In genomic region chr3:61704807-61705206, GRCh38 we compare ENCODE assay signal across 23 cellular contexts.
DNase-seq lines count a peak whose midpoint lies in the region; ATAC-seq and TF ChIP-seq lines count a peak whose summit lies in the region.
"Had no signal": no experiment of that assay in that cellular context is flagged by ENCODE, and none has a peak within 500 bp of the region (broad histone marks: within the 10 kb centered on the region; RNA-seq: fewer than 3 reads in every experiment).

No MANE protein-coding gene starts in this region.

- H3F3A ChIP-seq in GM23338 (replicated peaks; ENCODE audit: low read depth), result peaks cover 3% of the 10 kb centered on the region; the same call in 1 of the 2 replicates

- peak overlapping the region; percentile 89 for H3K27ac Mint-ChIP-seq in GM23338
- H3K27ac Mint-ChIP-seq: activated CD4-positive, alpha-beta T cell treated with anti-CD3 and anti-CD28 coated beads, Interleukin-2, amount 10 ng/mL, durations not matched to agents 7 days and 5 days; naive thymus-derived CD8-positive, alpha-beta T cell had no signal

- H3K9me2 ChIP-seq in GM23338 (ENCODE audit: insufficient read depth) (no peaks in the 10 kb centered on the region), hepatocyte (replicated peaks; ENCODE audit: insufficient read depth) (no peaks in the 10 kb centered on the region)

- H3K4me1 ChIP-seq in GM23338 (ENCODE audit: insufficient read depth), result peaks cover 79% of the 10 kb centered on the region
- no peaks in the 10 kb centered on the region for H3K4me1 ChIP-seq in hepatocyte (ENCODE audit: insufficient read depth)
- H3K4me1 ChIP-seq in mesendoderm (ENCODE audit: control insufficient read depth, low read depth, low read length), result peaks cover 25% of the 10 kb centered on the region

- no peak overlapping the region for H3K9ac ChIP-seq in mesendoderm (ENCODE audit: low read length)

- 52% methylated on average over 2 of the region's 2 CpGs for WGBS in hepatocyte (ENCODE audit: low lambda C conversion rate, missing lambda C conversion rate)
- no CpG with 5 or more reads among the region's 2 CpGs for WGBS in mesendoderm (ENCODE audit: extremely low coverage, insufficient coverage, low lambda C conversion rate)

- H4K5ac ChIP-seq in mesendoderm (ENCODE audit: low read length), result no peak overlapping the region

- no peak overlapping the region for H2BK15ac ChIP-seq in mesendoderm (replicated peaks; ENCODE audit: low read depth)

- H2BK120ac ChIP-seq in mesendoderm (ENCODE audit: low read depth, low read length), result no peak overlapping the region

- H3K27ac ChIP-seq in GM23338 (ENCODE audit: low read depth) (peak overlapping the region; percentile 96), hepatocyte (no peak overlapping the region), mesendoderm (ENCODE audit: low read depth, low read length) (no peak overlapping the region)
- H3K27ac ChIP-seq: cardiac muscle cell, left ventricle myocardium inferior, testis, VCaP had no signal

- DNase-seq in GM23338 (ENCODE audit: low spot score) (no peak), NCI-H69 (lab: John Stamatoyannopoulos, UW) (peak; percentile 71), hepatocyte (ENCODE audit: low spot score) (no peak), mesendoderm (peak; percentile 83), Ammon's horn (ENCODE audit: low spot score) (no peak), NCI-H1092 (lab: John Stamatoyannopoulos, UW) (no peak)
- DNase-seq: activated CD4-positive, alpha-beta T cell treated with anti-CD3 and anti-CD28 coated beads, Interleukin-2, amount 10 ng/mL, durations not matched to agents 7 days and 5 days; activated naive CD4-positive, alpha-beta T cell; activated T-cell treated with anti-CD3 and anti-CD28 coated beads, Interleukin-2, amount 50 U/mL, for 48 hours; C1 segment of cervical spinal cord; left ventricle myocardium inferior; midbrain; naive thymus-derived CD8-positive, alpha-beta T cell; NCI-H1930; NCI-H2227 treated with DMSO at 0.1 percent for 48 hours; right cardiac atrium; SHP77; stimulated activated CD4-positive, alpha-beta T cell treated with anti-CD3 and anti-CD28 coated beads, Interleukin-4, amount 100 ng/mL, for 4 hours; stimulated activated naive CD4-positive, alpha-beta T cell; testis had no signal

- H3K79me2 ChIP-seq in GM23338 (replicated peaks; ENCODE audit: insufficient read depth) (peaks cover 93% of the 10 kb centered on the region), hepatocyte (peaks cover 36% of the 10 kb centered on the region), mesendoderm (ENCODE audit: control insufficient read depth, insufficient read depth, low read length) (peaks cover 80% of the 10 kb centered on the region)

- no peak overlapping the region for H2AK5ac ChIP-seq in mesendoderm (ENCODE audit: low read length)

- H2AFZ ChIP-seq in GM23338 (no peak overlapping the region), hepatocyte (no peak overlapping the region)

- ATAC-seq in GM23338 (peak; percentile 29), GM21447 (IDR thresholded peaks at IDR 0.05; ENCODE audit: unreplicated experiment) (no peak)
- ATAC-seq: naive thymus-derived CD8-positive, alpha-beta T cell; right cardiac atrium had no signal

- H2BK5ac ChIP-seq in mesendoderm (ENCODE audit: low read length), result no peak overlapping the region

- H3K4me2 ChIP-seq in GM23338 (peak overlapping the region; percentile 69), hepatocyte (peak overlapping the region; percentile 15), mesendoderm (ENCODE audit: low read length) (no peak overlapping the region)

- peaks cover 23% of the 10 kb centered on the region for H3K36me3 Mint-ChIP-seq in GM23338 (ENCODE audit: low read depth)
- H3K36me3 Mint-ChIP-seq: naive thymus-derived CD8-positive, alpha-beta T cell had no signal

- H3K4me1 Mint-ChIP-seq in GM23338, result peaks cover 82% of the 10 kb centered on the region
- H3K4me1 Mint-ChIP-seq: activated CD4-positive, alpha-beta T cell treated with anti-CD3 and anti-CD28 coated beads, Interleukin-2, amount 10 ng/mL, durations not matched to agents 7 days and 5 days; naive thymus-derived CD8-positive, alpha-beta T cell had no signal

- peak overlapping the region; percentile 18 for H3K4me3 ChIP-seq in GM23338
- no peak overlapping the region for H3K4me3 ChIP-seq in hepatocyte
- H3K4me3 ChIP-seq in mesendoderm (ENCODE audit: low read length), result no peak overlapping the region
- H3K4me3 ChIP-seq: cardiac muscle cell, left ventricle myocardium inferior, testis had no signal

- H4K20me1 ChIP-seq in GM23338 (replicated peaks; ENCODE audit: insufficient read depth), result no peaks in the 10 kb centered on the region; the same call in 1 of the 2 replicates
- H4K20me1 ChIP-seq in hepatocyte (ENCODE audit: insufficient read depth, poor library complexity, severe bottlenecking), result no peaks in the 10 kb centered on the region

- H3K27me3 ChIP-seq in GM23338 (ENCODE audit: insufficient read depth) (no peaks in the 10 kb centered on the region), hepatocyte (no peaks in the 10 kb centered on the region), mesendoderm (ENCODE audit: insufficient read depth, low read length, poor library complexity) (no peaks in the 10 kb centered on the region)
- H3K27me3 ChIP-seq: cardiac muscle cell, testis had no signal

- H3K9me3 ChIP-seq in hepatocyte (ENCODE audit: low read depth), result no peaks in the 10 kb centered on the region
- H3K9me3 ChIP-seq: testis had no signal

- peaks cover 10% of the 10 kb centered on the region; the same call in 2 of the 3 replicates for H3K9me3 Mint-ChIP-seq in GM23338
- H3K9me3 Mint-ChIP-seq: activated CD4-positive, alpha-beta T cell treated with anti-CD3 and anti-CD28 coated beads, Interleukin-2, amount 10 ng/mL, durations not matched to agents 7 days and 5 days had no signal

- peaks cover 17% of the 10 kb centered on the region for H3K79me1 ChIP-seq in mesendoderm (ENCODE audit: low read length)

- peaks cover 6% of the 10 kb centered on the region for H3K27me3 Mint-ChIP-seq in GM23338 (ENCODE audit: insufficient read depth, low read depth, poor library complexity)
- H3K27me3 Mint-ChIP-seq: activated CD4-positive, alpha-beta T cell treated with anti-CD3 and anti-CD28 coated beads, Interleukin-2, amount 10 ng/mL, durations not matched to agents 7 days and 5 days had no signal

- H3K56ac ChIP-seq in mesendoderm (ENCODE audit: low read length), result no peak overlapping the region

- H3K4me3 Mint-ChIP-seq in GM23338, result peak overlapping the region; percentile 38
- H3K4me3 Mint-ChIP-seq: activated CD4-positive, alpha-beta T cell treated with anti-CD3 and anti-CD28 coated beads, Interleukin-2, amount 10 ng/mL, durations not matched to agents 7 days and 5 days; naive thymus-derived CD8-positive, alpha-beta T cell had no signal

- H3K4ac ChIP-seq in mesendoderm (ENCODE audit: low read depth, low read length), result no peak overlapping the region

- H3K18ac ChIP-seq in mesendoderm (ENCODE audit: low read length), result no peak overlapping the region

- H3K36me3 ChIP-seq in GM23338 (ENCODE audit: insufficient read depth) (no peaks in the 10 kb centered on the region), hepatocyte (replicated peaks; ENCODE audit: insufficient read depth, low read depth) (no peaks in the 10 kb centered on the region), mesendoderm (ENCODE audit: control insufficient read depth, insufficient read depth, low read length) (no peaks in the 10 kb centered on the region)
- H3K36me3 ChIP-seq: cardiac muscle cell, left ventricle myocardium inferior had no signal

- no peak overlapping the region for H3K23ac ChIP-seq in mesendoderm (ENCODE audit: low read length)

- H4K8ac ChIP-seq in mesendoderm (ENCODE audit: low read depth, low read length), result no peak overlapping the region

- TF ChIP-seq CTCF in GM23338 (conservative IDR thresholded peaks at IDR 0.05; ENCODE audit: low read depth in 2 of 2) (no peak), hepatocyte (IDR thresholded peaks at IDR 0.05; ENCODE audit: poor library complexity) (no peak)

TF ChIP-seq in GM23338, 12 proteins besides CTCF, POLR2A, EP300 and RAD21 (continues in another document):
- TF ChIP-seq ETS1 (IDR thresholded peaks at IDR 0.05), result no peak
- TF ChIP-seq EZH2phosphoT487 (IDR thresholded peaks at IDR 0.05; ENCODE audit: unreplicated experiment), result no peak
- TF ChIP-seq ZNF114 (CRISPR knock-in tag; IDR thresholded peaks at IDR 0.05), result no peak
- TF ChIP-seq STAT1 (IDR thresholded peaks at IDR 0.05; ENCODE audit: unreplicated experiment), result no peak

Comparison
In these comparisons a context has a peak if more than half of its experiments do, and no peak if none do; other contexts are left out.
1. DNase-seq: peak in NCI-H69 (single experiment) and mesendoderm (single experiment); none in GM23338 (single experiment), hepatocyte (single experiment), Ammon's horn (single experiment) and NCI-H1092 (single experiment).